In the genomic region with DNA sequence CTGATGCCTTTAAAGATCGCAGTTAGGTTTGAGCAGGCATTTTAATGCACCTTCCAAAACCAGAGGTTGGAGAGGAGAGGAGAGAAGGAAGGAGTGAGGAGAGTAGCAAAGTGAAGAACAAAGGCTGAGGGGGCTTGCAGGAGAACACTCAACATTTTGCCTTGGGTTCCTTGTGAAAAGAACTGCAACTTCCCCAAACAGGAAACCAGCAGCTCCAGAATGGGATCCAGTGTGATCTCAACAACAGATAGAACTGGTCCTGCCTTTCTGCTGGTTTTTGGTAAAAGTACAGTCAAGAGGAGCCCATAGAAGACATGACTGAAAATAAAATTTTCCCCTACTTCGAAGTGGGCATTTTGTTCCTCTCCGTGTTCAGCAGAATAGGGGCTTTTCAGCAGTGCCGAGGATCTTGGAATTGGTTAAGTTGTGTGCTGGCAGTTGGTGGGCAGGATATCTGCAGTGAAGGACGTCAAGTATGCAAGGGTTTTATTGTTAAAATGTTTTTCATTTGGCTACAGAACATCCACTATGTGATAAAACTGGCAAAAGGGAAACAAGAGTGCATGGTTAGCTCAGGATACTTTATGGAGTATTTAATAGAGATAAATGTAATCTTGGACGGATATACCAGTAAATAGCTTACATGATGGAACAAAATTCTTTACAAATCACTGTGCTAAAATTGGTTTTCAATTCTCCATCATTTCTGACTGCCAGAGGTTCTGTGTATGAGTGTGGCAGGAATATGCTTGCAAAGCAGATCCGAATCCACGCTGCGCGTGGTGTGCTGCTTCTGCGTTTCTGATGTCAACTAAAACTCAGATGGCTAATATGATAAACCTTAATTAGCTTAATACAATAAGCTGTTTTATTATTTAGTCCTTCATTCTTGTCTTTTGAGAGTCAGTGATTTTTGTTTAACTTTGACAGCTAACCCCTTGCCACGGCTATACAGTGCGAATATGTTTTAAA, we compare ENCODE assay signal across 12 cellular contexts. TPM values are rescaled to one million over a fixed set of nuclear protein-coding genes. Genes with fewer than 3 reads are reported as not detected.
DNase-seq lines count a peak whose midpoint lies in the region; ATAC-seq and TF ChIP-seq lines count a peak whose summit lies in the region.
"Had no signal": no experiment of that assay in that cellular context is flagged by ENCODE, and none has a peak within 500 bp of the region (broad histone marks: within the 10 kb centered on the region; RNA-seq: fewer than 3 reads in every experiment).

No MANE protein-coding gene starts in this region.

- no TSS peak for BruUV-seq in A673 (replicated peaks; lab: Mats Ljungman, UMichigan)
- BruUV-seq in Panc1 (replicated peaks; lab: Mats Ljungman, UMichigan), result no TSS peak

- peaks cover 67% of the 10 kb centered on the region for H3K27me3 Mint-ChIP-seq in activated CD8-positive, alpha-beta T cell treated with anti-CD3 and anti-CD28 coated beads, Interleukin-2, amount 10 ng/mL, durations not matched to agents 7 days and 5 days (ENCODE audit: low read depth)

- no peak for DNase-seq in A673 (ENCODE audit: low spot score)
- no peak for DNase-seq in Panc1 (ENCODE audit: low read depth, low spot score)
- no peak for DNase-seq in fibroblast of lung (ENCODE audit: low read depth in 2 of 2)
- peak; percentile 91 for DNase-seq in osteoblast (ENCODE audit: insufficient read length, low spot score, missing footprints)
- DNase-seq in NCI-H1105 treated with DMSO at 0.1 percent for 48 hours (lab: John Stamatoyannopoulos, UW), result no peak
- DNase-seq in GOT3 (lab: John Stamatoyannopoulos, UW), result no peak
- DNase-seq in activated CD8-positive, alpha-beta T cell treated with anti-CD3 and anti-CD28 coated beads, Interleukin-2, amount 10 ng/mL, durations not matched to agents 7 days and 5 days, result no peak
- DNase-seq: activated gamma-delta T cell treated with Interleukin-2 at 50 U/mL for 16 hours; erythroblast; naive thymus-derived CD4-positive, alpha-beta T cell; NCI-H2029 had no signal

- H3K4me3 ChIP-seq in A673 (ENCODE audit: low read depth, low read length, poor library complexity, severe bottlenecking) (peak overlapping the region; percentile 50), Panc1 (ENCODE audit: low read depth in 2 of 2, low read length in 2 of 2) (no peak overlapping the region), fibroblast of lung (replicated peaks in 1 of 4; ENCODE audit: control extremely low read depth in 1 of 4, insufficient read depth in 1 of 4, low read depth in 3 of 4, low read length in 4 of 4) (peak overlapping the region; percentile 1 to 53 (median 32)), osteoblast (ENCODE audit: insufficient read depth, low read length) (no peak overlapping the region)

- H3K27ac Mint-ChIP-seq in activated CD8-positive, alpha-beta T cell treated with anti-CD3 and anti-CD28 coated beads, Interleukin-2, amount 10 ng/mL, durations not matched to agents 7 days and 5 days, result no peak overlapping the region
- H3K27ac Mint-ChIP-seq: naive thymus-derived CD4-positive, alpha-beta T cell had no signal

- peaks cover 46% of the 10 kb centered on the region for H3K36me3 ChIP-seq in A673 (ENCODE audit: insufficient read depth, low read length, poor library complexity, severe bottlenecking)
- H3K36me3 ChIP-seq in Panc1 (ENCODE audit: control insufficient read depth, insufficient read depth, low read length), result no peaks in the 10 kb centered on the region
- H3K36me3 ChIP-seq in fibroblast of lung (ENCODE audit: control insufficient read depth, insufficient read depth, low read length), result peaks cover 3% of the 10 kb centered on the region
- peaks cover 41% of the 10 kb centered on the region for H3K36me3 ChIP-seq in osteoblast (ENCODE audit: insufficient read depth, low read length)

- H3K36me3 Mint-ChIP-seq in activated CD8-positive, alpha-beta T cell treated with anti-CD3 and anti-CD28 coated beads, Interleukin-2, amount 10 ng/mL, durations not matched to agents 7 days and 5 days (ENCODE audit: low read depth), result no peaks in the 10 kb centered on the region

- ATAC-seq in Panc1 (no peak), HG02759 (IDR thresholded peaks at IDR 0.05; ENCODE audit: unreplicated experiment) (no peak)
- ATAC-seq in activated CD8-positive, alpha-beta T cell treated with anti-CD3 and anti-CD28 coated beads, Interleukin-2, amount 10 ng/mL, durations not matched to agents 7 days and 5 days, result no peak
- ATAC-seq: naive thymus-derived CD4-positive, alpha-beta T cell had no signal

- intact Hi-C loops in A673 (cut with micrococcal nuclease; ENCODE audit: unreplicated experiment), result loop anchor here (5.0 kb wide), 3 partner anchors 71 to 191 kb away; no protein-coding TSS in a partner anchor
- intact Hi-C loops in Panc1 (cut with micrococcal nuclease; ENCODE audit: unreplicated experiment), result no loop called here

- H3K79me2 ChIP-seq in fibroblast of lung (ENCODE audit: control insufficient read depth, insufficient read depth, low read length) (peaks cover 48% of the 10 kb centered on the region), osteoblast (ENCODE audit: insufficient read depth, low read length) (peaks cover 88% of the 10 kb centered on the region)

- peak overlapping the region; percentile 32 for H2AFZ ChIP-seq in fibroblast of lung (ENCODE audit: low read length)
- H2AFZ ChIP-seq in osteoblast (ENCODE audit: low read length), result no peak overlapping the region

- H3K9me3 ChIP-seq in A673 (ENCODE audit: low read depth, low read length, poor library complexity, severe bottlenecking) (peaks cover 8% of the 10 kb centered on the region), Panc1 (ENCODE audit: control insufficient read depth, insufficient read depth, low read depth, low read length) (no peaks in the 10 kb centered on the region), fibroblast of lung (ENCODE audit: control insufficient read depth, insufficient read depth, low read depth, low read length) (no peaks in the 10 kb centered on the region), osteoblast (ENCODE audit: low read depth, low read length) (no peaks in the 10 kb centered on the region)

- H3K27ac ChIP-seq in A673 (ENCODE audit: low read depth, low read length, poor library complexity, severe bottlenecking) (peak overlapping the region; percentile 53), Panc1 (ENCODE audit: low read length) (peak overlapping the region; percentile 79), fibroblast of lung (ENCODE audit: insufficient read depth, low read length) (peak overlapping the region; percentile 35), osteoblast (ENCODE audit: low read depth, low read length) (peak overlapping the region; percentile 9)

- H3K4me1 Mint-ChIP-seq in activated CD8-positive, alpha-beta T cell treated with anti-CD3 and anti-CD28 coated beads, Interleukin-2, amount 10 ng/mL, durations not matched to agents 7 days and 5 days (ENCODE audit: low read depth), result peaks cover 3% of the 10 kb centered on the region

- H3K4me2 ChIP-seq in fibroblast of lung (ENCODE audit: extremely low read depth, insufficient read depth, low read length), result peak overlapping the region; percentile 59
- peak overlapping the region; percentile 18 for H3K4me2 ChIP-seq in osteoblast (ENCODE audit: insufficient read depth, low read length)

- CTCF ChIA-PET in A673 (lab: Charles Lee) (no interaction called here), Panc1 (lab: Charles Lee) (interaction anchor here (0.5 kb wide), 1 partner anchor 70 kb away, joined by 3 read pairs; no protein-coding TSS in a partner anchor)
- CTCF ChIA-PET in activated CD8-positive, alpha-beta T cell treated with anti-CD3 and anti-CD28 coated beads, Interleukin-2, amount 10 ng/mL, durations not matched to agents 7 days and 5 days (lab: Charles Lee), result no interaction called here

- no peak overlapping the region for H3K9ac ChIP-seq in fibroblast of lung (ENCODE audit: insufficient read depth, low read length)

- no peaks in the 10 kb centered on the region for H3K27me3 ChIP-seq in A673 (replicated peaks; ENCODE audit: insufficient read depth, low read depth, low read length, poor library complexity)
- H3K27me3 ChIP-seq in Panc1 (ENCODE audit: control insufficient read depth, insufficient read depth, low read length), result no peaks in the 10 kb centered on the region
- H3K27me3 ChIP-seq in fibroblast of lung (ENCODE audit: control insufficient read depth, insufficient read depth, low read length), result no peaks in the 10 kb centered on the region
- no peaks in the 10 kb centered on the region for H3K27me3 ChIP-seq in osteoblast (ENCODE audit: insufficient read depth, low read length)

- TF ChIP-seq CTCF in A673 (conservative IDR thresholded peaks at IDR 0.05; ENCODE audit: low read depth, low read length), result no peak
- no peak for TF ChIP-seq CTCF in Panc1 (IDR thresholded peaks at IDR 0.05)
- TF ChIP-seq CTCF in fibroblast of lung (conservative IDR thresholded peaks at IDR 0.05 in 1 of 2, IDR thresholded peaks at IDR 0.05 in 1 of 2; ENCODE audit: low read depth in 1 of 2, low read length in 2 of 2), result no peak
- no peak for TF ChIP-seq CTCF in osteoblast (IDR thresholded peaks at IDR 0.05; ENCODE audit: extremely low read depth, low read depth, low read length)

- H3K4me1 ChIP-seq in A673 (ENCODE audit: insufficient read depth, low read length, poor library complexity, severe bottlenecking), result peaks cover 75% of the 10 kb centered on the region
- H3K4me1 ChIP-seq in Panc1 (ENCODE audit: control insufficient read depth, insufficient read depth, low read length), result peaks cover 40% of the 10 kb centered on the region
- H3K4me1 ChIP-seq in fibroblast of lung (ENCODE audit: control insufficient read depth, extremely low read depth, insufficient read depth, low read length), result peaks cover 15% of the 10 kb centered on the region
- H3K4me1 ChIP-seq in osteoblast (ENCODE audit: insufficient read depth, low read length), result peaks cover 45% of the 10 kb centered on the region

- in situ Hi-C loops in Panc1 (cut with HindIII; ENCODE audit: low pct_unique_long_range_greater_than_20kb, low sequenced_read_pairs), result no loop called here

- H4K20me1 ChIP-seq in fibroblast of lung (ENCODE audit: control insufficient read depth, extremely low read depth, insufficient read depth, low read length) (no peaks in the 10 kb centered on the region), osteoblast (ENCODE audit: insufficient read depth, low read length) (peaks cover 6% of the 10 kb centered on the region)

- no peaks in the 10 kb centered on the region for H3K9me3 Mint-ChIP-seq in activated CD8-positive, alpha-beta T cell treated with anti-CD3 and anti-CD28 coated beads, Interleukin-2, amount 10 ng/mL, durations not matched to agents 7 days and 5 days (ENCODE audit: insufficient read depth)

- POLR2A ChIA-PET in A673 (lab: Charles Lee; ENCODE audit: low non-redundant PET) (no interaction called here), Panc1 (lab: Charles Lee) (interaction anchor here (0.6 kb wide), 1 partner anchor 19 kb away, joined by 6 read pairs; no protein-coding TSS in a partner anchor)
- POLR2A ChIA-PET in activated CD8-positive, alpha-beta T cell treated with anti-CD3 and anti-CD28 coated beads, Interleukin-2, amount 10 ng/mL, durations not matched to agents 7 days and 5 days (lab: Charles Lee), result interaction anchor here (0.6 kb wide), 1 partner anchor 154 kb away, joined by 4 read pairs; no protein-coding TSS in a partner anchor

- no peak overlapping the region for H3K4me3 Mint-ChIP-seq in activated CD8-positive, alpha-beta T cell treated with anti-CD3 and anti-CD28 coated beads, Interleukin-2, amount 10 ng/mL, durations not matched to agents 7 days and 5 days
- H3K4me3 Mint-ChIP-seq: naive thymus-derived CD4-positive, alpha-beta T cell had no signal

RNA-seq across cellular contexts. Expression of a gene that starts 1.9 kb away (rescaled TPM):
- total RNA-seq in A673 (2021), result 118 and 119 TPM in 2 replicates
- total RNA-seq in Panc1 (2021; ENCODE audit: unreplicated experiment), result 49.8 TPM
- 33.3 TPM for polyA plus RNA-seq in Panc1 (2012; ENCODE audit: insufficient read length)
- total RNA-seq in fibroblast of lung, result 44.4 and 64.6 TPM in 2 replicates
- polyA plus RNA-seq in fibroblast of lung, result 54.2 and 57.3 TPM in 2 replicates
- 23.9 and 25.9 TPM in 2 replicates for polyA plus RNA-seq in fibroblast of lung (2012)
- polyA minus RNA-seq in fibroblast of lung (ENCODE audit: low replicate concordance), result 73.8 and 150 TPM in 2 replicates
- total RNA-seq in osteoblast, result 49.6 and 51.6 TPM in 2 replicates
- total RNA-seq in activated CD8-positive, alpha-beta T cell treated with anti-CD3 and anti-CD28 coated beads, Interleukin-2, amount 10 ng/mL, durations not matched to agents 7 days and 5 days, result under 1 TPM; 0.50 to 0.91 TPM

Comparison
In these comparisons a context has a peak if more than half of its experiments do, and no peak if none do; other contexts are left out.
1. H3K27ac ChIP-seq: peak in every context shown above with its lines; median percentile 79 in Panc1; 53 in A673; 35 in fibroblast of lung; 9 in osteoblast.
2. H3K4me3 ChIP-seq: peak in A673 (single experiment) and fibroblast of lung (4 of 4); none in Panc1 (0 of 2) and osteoblast (single experiment).
3. RNA of a gene that starts 1.9 kb away (total RNA-seq): 118 to 119 TPM in A673, 44.4 to 64.6 TPM in fibroblast of lung, 49.8 TPM in Panc1 (single experiment) and 49.6 to 51.6 TPM in osteoblast; 0.50 to 0.91 TPM in activated CD8-positive, alpha-beta T cell treated with anti-CD3 and anti-CD28 coated beads, Interleukin-2, amount 10 ng/mL, durations not matched to agents 7 days and 5 days; every median in the first group is over 10 times any median in the second.